1 cellular context compared by ENCODE assay signal in genomic region chr2:218876562-218877219, GRCh38.
TF ChIP-seq lines count a peak whose summit lies in the region.

No MANE protein-coding gene starts in this region.

TF ChIP-seq in endothelial cell of umbilical vein, 7 proteins besides CTCF, POLR2A, EP300 and RAD21:
- TF ChIP-seq EZH2 (IDR thresholded peaks at IDR 0.05; ENCODE audit: borderline replicate concordance, low read depth, low read length, severe bottlenecking) (no peak), POLR2AphosphoS5 (IDR thresholded peaks at IDR 0.05; ENCODE audit: insufficient read depth, low read depth, low read length) (no peak), MYC (IDR thresholded peaks at IDR 0.05; ENCODE audit: low read depth, low read length) (no peak), JUN (IDR thresholded peaks at IDR 0.05; ENCODE audit: borderline replicate concordance, insufficient read depth, insufficient read length, low read depth) (no peak), GATA2 (IDR thresholded peaks at IDR 0.05; ENCODE audit: insufficient read depth, insufficient read length, low read depth, low read length) (no peak)
